In the genomic region with DNA sequence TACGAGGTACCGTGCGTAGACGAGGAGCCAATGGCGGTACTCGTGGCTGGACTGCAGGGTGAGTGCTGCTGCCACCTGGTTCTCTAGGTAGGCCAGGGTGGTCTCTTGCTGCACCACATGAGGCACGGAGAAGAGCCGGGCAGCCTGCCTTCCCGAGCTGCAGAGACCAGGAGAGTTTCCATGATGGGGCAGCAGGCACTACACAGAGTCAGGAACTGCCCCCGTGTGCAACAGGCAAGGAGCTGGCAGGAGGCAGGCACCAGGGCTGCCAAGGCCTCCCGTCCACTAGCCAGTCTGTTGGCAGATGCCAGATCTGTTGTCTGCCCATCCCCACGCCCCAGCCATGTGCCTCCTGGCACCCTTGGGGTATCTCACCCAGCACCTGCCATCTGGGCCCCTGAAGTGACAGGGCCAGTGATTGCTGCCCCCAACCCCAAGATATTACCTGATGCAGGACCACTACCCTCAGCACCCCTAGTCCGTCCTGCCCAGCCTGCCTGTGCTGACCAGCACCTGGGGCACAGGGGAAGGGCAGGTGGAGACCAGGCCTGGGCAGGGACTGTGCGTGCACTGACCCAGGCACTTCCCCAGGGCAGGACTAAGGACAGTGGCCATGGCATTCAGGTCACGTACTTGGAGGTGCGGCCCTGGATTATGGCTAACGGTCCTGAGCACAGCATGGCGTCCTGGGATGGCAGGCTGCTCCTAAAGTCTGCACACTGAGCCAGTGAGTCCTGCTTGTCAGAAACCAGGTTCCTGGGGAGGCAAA, we compare ENCODE assay signal across 19 cellular contexts.
DNase-seq lines count a peak whose midpoint lies in the region; ATAC-seq and TF ChIP-seq lines count a peak whose summit lies in the region.
"Had no signal": no experiment of that assay in that cellular context is flagged by ENCODE, and none has a peak within 500 bp of the region (broad histone marks: within the 10 kb centered on the region; RNA-seq: fewer than 3 reads in every experiment).

No MANE protein-coding gene starts in this region.

- in situ Hi-C loops in G401 (cut with HindIII; ENCODE audit: low sequenced_read_pairs) = no loop called here

- H3K23ac ChIP-seq in mesenchymal stem cell (ENCODE audit: low read length in 2 of 2) = no peak overlapping the region

- intact Hi-C loops in thyroid gland (cut with DNase I) (loop anchor here (10.0 kb wide), 1 partner anchor 81 kb away; the partner anchor contains the start of genes HIRA and MRPL40), A673 (cut with micrococcal nuclease; ENCODE audit: unreplicated experiment) (no loop called here), sciatic nerve (cut with DNase I) (no loop called here)

- CTCF ChIA-PET in A673 (lab: Charles Lee) = no interaction called here

- H2BK15ac ChIP-seq in mesenchymal stem cell (ENCODE audit: low read depth, poor library complexity, severe bottlenecking) = no peak overlapping the region

- H3K27me3 ChIP-seq in mesenchymal stem cell (ENCODE audit: control insufficient read depth in 1 of 2, insufficient read depth in 1 of 2, low read length in 2 of 2) = no peaks in the 10 kb centered on the region
- no peaks in the 10 kb centered on the region for H3K27me3 ChIP-seq in thyroid gland
- H3K27me3 ChIP-seq in A673 (replicated peaks; ENCODE audit: insufficient read depth, low read depth, low read length, poor library complexity) = no peaks in the 10 kb centered on the region
- H3K27me3 ChIP-seq: BE2C, MG63, SJSA1 had no signal

- no peak overlapping the region for H4K8ac ChIP-seq in mesenchymal stem cell (ENCODE audit: low read length)

- ATAC-seq in sciatic nerve = no peak
- ATAC-seq: A549 had no signal

- no peak overlapping the region for H2BK120ac ChIP-seq in mesenchymal stem cell (ENCODE audit: low read depth, low read length)

- H3K14ac ChIP-seq in mesenchymal stem cell (ENCODE audit: low read length in 2 of 2) = no peak overlapping the region

- WGBS in mesenchymal stem cell = 94% methylated on average over 18 of the region's 18 CpGs
- WGBS in thyroid gland, 2 donors = 96 to 98% methylated on average over 15 of the region's 18 CpGs

- no peak overlapping the region for H2AFZ ChIP-seq in mesenchymal stem cell (ENCODE audit: low read depth, low read length)
- H2AFZ ChIP-seq: PC-9 had no signal

- H4K91ac ChIP-seq in mesenchymal stem cell (ENCODE audit: low read length) = peak overlapping the region; percentile 20

- H3K9me3 ChIP-seq in mesenchymal stem cell (ENCODE audit: control insufficient read depth, low read length) = no peaks in the 10 kb centered on the region
- no peaks in the 10 kb centered on the region for H3K9me3 ChIP-seq in thyroid gland
- no peaks in the 10 kb centered on the region for H3K9me3 ChIP-seq in A673 (ENCODE audit: low read depth, low read length, poor library complexity, severe bottlenecking)
- H3K9me3 ChIP-seq: A549, BE2C, MG63, SJSA1 had no signal

- TF ChIP-seq POLR2A in thyroid gland (IDR thresholded peaks at IDR 0.05) = peak in 1 of 2 donors; percentile 14

- H3K4me1 ChIP-seq in mesenchymal stem cell (ENCODE audit: control insufficient read depth, insufficient read depth, low read depth, low read length) = peaks cover 4% of the 10 kb centered on the region
- peaks cover 36 to 54% of the 10 kb centered on the region in 2 donors for H3K4me1 ChIP-seq in thyroid gland
- H3K4me1 ChIP-seq in A673 (ENCODE audit: insufficient read depth, low read length, poor library complexity, severe bottlenecking) = no peaks in the 10 kb centered on the region
- H3K4me1 ChIP-seq: A549, BE2C had no signal

- POLR2A ChIA-PET in A673 (lab: Charles Lee; ENCODE audit: low non-redundant PET) = no interaction called here

- no TSS peak for BruUV-seq in A673 (replicated peaks; lab: Mats Ljungman, UMichigan)

- H3K79me1 ChIP-seq in mesenchymal stem cell (replicated peaks; ENCODE audit: low read length, poor library complexity, severe bottlenecking) = peaks cover 2% of the 10 kb centered on the region

- DNase-seq in G401 (ENCODE audit: low spot score) (peak; percentile 60), cerebellar cortex (ENCODE audit: low spot score) (peak; percentile 52), mesenchymal stem cell (no peak), thyroid gland (no peak), A673 (ENCODE audit: low spot score) (no peak), sciatic nerve (ENCODE audit: low spot score) (no peak)
- no peak for DNase-seq in activated CD8-positive, alpha-beta memory T cell treated with anti-CD3 and anti-CD28 coated beads for 24 hours
- DNase-seq: BE2C; CD8-positive, alpha-beta memory T cell; DMS79 treated with DMSO at 0.1 percent for 48 hours; KG1; MG63; NCI-H2029; NCI-H526 treated with DMSO at 0.1 percent for 48 hours; PC-9; Right ventricle myocardium superior; RPMI8226 had no signal

- H2AK5ac ChIP-seq in mesenchymal stem cell (ENCODE audit: low read length, severe bottlenecking) = no peak overlapping the region

- H3K4me3 ChIP-seq in mesenchymal stem cell (ENCODE audit: insufficient read depth in 1 of 2, low read depth in 1 of 2, low read length in 2 of 2) (peak overlapping the region in 1 of 2 experiments; percentile 19), thyroid gland (replicated peaks in 1 of 3) (no peak overlapping the region), A673 (ENCODE audit: low read depth, low read length, poor library complexity, severe bottlenecking) (no peak overlapping the region)
- H3K4me3 ChIP-seq: A549, MG63, PC-9, SJSA1 had no signal

- no peak overlapping the region for H3K4me2 ChIP-seq in mesenchymal stem cell (ENCODE audit: low read length, poor library complexity, severe bottlenecking)
- H3K4me2 ChIP-seq: A549, PC-9 had no signal

- no peak overlapping the region for H3K18ac ChIP-seq in mesenchymal stem cell (ENCODE audit: low read depth in 1 of 2, low read length in 2 of 2)

- H2BK5ac ChIP-seq in mesenchymal stem cell (ENCODE audit: low read depth, low read length, poor library complexity, severe bottlenecking) = no peak overlapping the region

- H2BK12ac ChIP-seq in mesenchymal stem cell (ENCODE audit: low read length in 2 of 2) = no peak overlapping the region

- H3K36me3 ChIP-seq in mesenchymal stem cell (ENCODE audit: control insufficient read depth in 1 of 2, insufficient read depth in 2 of 2, low read depth in 1 of 2, low read length in 2 of 2) = peaks cover 72 to 95% of the 10 kb centered on the region in 2 experiments
- H3K36me3 ChIP-seq in thyroid gland = peaks cover 62 to 81% of the 10 kb centered on the region in 2 donors
- peaks cover 35% of the 10 kb centered on the region for H3K36me3 ChIP-seq in A673 (ENCODE audit: insufficient read depth, low read length, poor library complexity, severe bottlenecking)

- no peak overlapping the region for H3K4ac ChIP-seq in mesenchymal stem cell (ENCODE audit: low read depth in 1 of 2, low read length in 2 of 2)

- no peak overlapping the region for H3K9ac ChIP-seq in mesenchymal stem cell (ENCODE audit: low read length)

- no peak for TF ChIP-seq CTCF in thyroid gland (IDR thresholded peaks at IDR 0.05)
- TF ChIP-seq CTCF in A673 (conservative IDR thresholded peaks at IDR 0.05; ENCODE audit: low read depth, low read length) = no peak

- H3K27ac ChIP-seq in mesenchymal stem cell (ENCODE audit: low read length, poor library complexity, severe bottlenecking) (no peak overlapping the region), thyroid gland (peak overlapping the region; percentile 62 to 99 (median 99)), A673 (ENCODE audit: low read depth, low read length, poor library complexity, severe bottlenecking) (no peak overlapping the region)
- H3K27ac ChIP-seq: A549, PC-9, SJSA1 had no signal

Comparison
In these comparisons a context has a peak if more than half of its experiments do, and no peak if none do; other contexts are left out.
1. DNase-seq: peak in G401 (single experiment) and cerebellar cortex (single experiment); none in mesenchymal stem cell (single experiment), thyroid gland (0 of 2), activated CD8-positive, alpha-beta memory T cell treated with anti-CD3 and anti-CD28 coated beads for 24 hours (single experiment), A673 (single experiment) and sciatic nerve (single experiment).
2. H3K27ac ChIP-seq: peak in thyroid gland (3 of 3); none in mesenchymal stem cell (single experiment) and A673 (single experiment).